In the genomic region with DNA sequence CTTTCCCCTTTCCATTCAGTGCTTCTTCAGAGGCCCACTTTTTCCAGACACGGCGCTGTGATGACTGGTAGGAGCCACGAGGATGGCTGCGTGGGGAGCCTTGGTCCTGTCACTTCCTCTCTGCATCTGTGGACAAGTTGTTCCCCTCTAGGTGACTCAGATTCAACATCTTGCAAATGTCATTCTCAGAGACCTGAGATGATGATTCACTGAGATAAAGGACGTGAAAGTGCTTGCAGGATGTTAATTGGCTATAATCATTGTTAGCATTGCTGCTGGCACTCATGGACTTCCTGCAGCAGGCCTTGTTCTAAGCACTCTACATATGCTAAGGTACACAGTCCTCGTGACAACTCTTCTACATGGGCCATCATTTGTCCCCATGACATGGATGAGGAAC, we compare ENCODE assay signal across 9 cellular contexts.
DNase-seq lines count a peak whose midpoint lies in the region; ATAC-seq, FAIRE-seq and TF ChIP-seq lines count a peak whose summit lies in the region.
"Had no signal": no experiment of that assay in that cellular context is flagged by ENCODE, and none has a peak within 500 bp of the region (broad histone marks: within the 10 kb centered on the region; RNA-seq: fewer than 3 reads in every experiment).

No MANE protein-coding gene starts in this region.

- no peaks in the 10 kb centered on the region for H3K36me3 ChIP-seq in astrocyte (ENCODE audit: insufficient read depth, low read length)
- no peaks in the 10 kb centered on the region for H3K36me3 ChIP-seq in effector memory CD4-positive, alpha-beta T cell (ENCODE audit: control insufficient read depth, insufficient read depth, low read length)

- no peaks in the 10 kb centered on the region for H3K9me3 ChIP-seq in astrocyte (ENCODE audit: insufficient read depth, low read depth, low read length)
- H3K9me3 ChIP-seq in effector memory CD4-positive, alpha-beta T cell (ENCODE audit: control insufficient read depth, low read length), result no peaks in the 10 kb centered on the region

- no peak for TF ChIP-seq CTCF in astrocyte (IDR thresholded peaks at IDR 0.05; ENCODE audit: insufficient read depth, low read depth, low read length)

- H3K4me3 Mint-ChIP-seq in astrocyte (ENCODE audit: unreplicated experiment), result no peak overlapping the region

- FAIRE-seq in astrocyte (lab: Jason Lieb, UNC), result no peak
- FAIRE-seq: islet of Langerhans, RCC 7860 had no signal

- peaks cover 50% of the 10 kb centered on the region for H3K27me3 Mint-ChIP-seq in astrocyte (ENCODE audit: low read depth, unreplicated experiment)

- H3K36me3 Mint-ChIP-seq in astrocyte (ENCODE audit: low read depth, unreplicated experiment), result no peaks in the 10 kb centered on the region

- no peaks in the 10 kb centered on the region for H3K4me1 Mint-ChIP-seq in astrocyte (ENCODE audit: low read depth, unreplicated experiment)

- H3K79me2 ChIP-seq in astrocyte (ENCODE audit: insufficient read depth, low read length), result no peaks in the 10 kb centered on the region

- H3K27me3 ChIP-seq in astrocyte (ENCODE audit: insufficient read depth, low read length), result peaks cover 9% of the 10 kb centered on the region
- H3K27me3 ChIP-seq in effector memory CD4-positive, alpha-beta T cell (replicated peaks; ENCODE audit: control insufficient read depth, insufficient read depth, low read length, poor library complexity, severe bottlenecking), result no peaks in the 10 kb centered on the region

- H3K9me3 Mint-ChIP-seq in astrocyte (ENCODE audit: unreplicated experiment), result no peaks in the 10 kb centered on the region

- H3K4me2 ChIP-seq in astrocyte (ENCODE audit: low read length), result no peak overlapping the region

- H2AFZ ChIP-seq in astrocyte (ENCODE audit: low read depth, low read length), result no peak overlapping the region

- H3K9ac ChIP-seq in astrocyte (ENCODE audit: low read length), result no peak overlapping the region

- ATAC-seq in GM21717 (IDR thresholded peaks at IDR 0.05; ENCODE audit: unreplicated experiment), result peak; percentile 65

- H3K27ac ChIP-seq in astrocyte (ENCODE audit: low read depth, low read length), result no peak overlapping the region
- H3K27ac ChIP-seq in effector memory CD4-positive, alpha-beta T cell (ENCODE audit: insufficient read depth, low read length, poor library complexity, severe bottlenecking), result no peak overlapping the region

- H3K4me3 ChIP-seq in astrocyte (ENCODE audit: insufficient read depth, low read depth, low read length), result no peak overlapping the region
- no peak overlapping the region for H3K4me3 ChIP-seq in effector memory CD4-positive, alpha-beta T cell (ENCODE audit: insufficient read depth, low read depth, low read length, poor library complexity, severe bottlenecking)

- DNase-seq in NCI-H2029 (lab: John Stamatoyannopoulos, UW), result peak; percentile 59
- DNase-seq in astrocyte (ENCODE audit: low read depth), result peak; percentile 58
- DNase-seq in stimulated activated CD4-positive, alpha-beta T cell treated with anti-CD3 and anti-CD28 coated beads, TNF-alpha, amount 100 ng/mL, for 48 hours (ENCODE audit: low read depth in 3 of 3), result peak; percentile 32 to 71 (median 49)
- DNase-seq in DMS 273 treated with DMSO at 0.1 percent for 48 hours (lab: John Stamatoyannopoulos, UW), result no peak
- DNase-seq in C1 segment of cervical spinal cord (lab: John Stamatoyannopoulos, UW), result no peak
- DNase-seq in effector memory CD4-positive, alpha-beta T cell, result no peak

- H4K20me1 ChIP-seq in astrocyte (ENCODE audit: insufficient read depth, low read length), result no peaks in the 10 kb centered on the region

- H3K4me1 ChIP-seq in astrocyte (ENCODE audit: insufficient read depth, low read length), result peaks cover 11% of the 10 kb centered on the region
- H3K4me1 ChIP-seq in effector memory CD4-positive, alpha-beta T cell (ENCODE audit: control insufficient read depth, insufficient read depth, low read length, poor library complexity, severe bottlenecking), result no peaks in the 10 kb centered on the region

- H3K27ac Mint-ChIP-seq in astrocyte (ENCODE audit: unreplicated experiment), result no peak overlapping the region

Comparison
In these comparisons a context has a peak if more than half of its experiments do, and no peak if none do; other contexts are left out.
1. DNase-seq: peak in NCI-H2029 (single experiment), astrocyte (single experiment) and stimulated activated CD4-positive, alpha-beta T cell treated with anti-CD3 and anti-CD28 coated beads, TNF-alpha, amount 100 ng/mL, for 48 hours (3 of 3); none in DMS 273 treated with DMSO at 0.1 percent for 48 hours (single experiment), C1 segment of cervical spinal cord (0 of 14) and effector memory CD4-positive, alpha-beta T cell (0 of 3).